Comparison of ENCODE assay signal across 1 cellular context in the genomic region with DNA sequence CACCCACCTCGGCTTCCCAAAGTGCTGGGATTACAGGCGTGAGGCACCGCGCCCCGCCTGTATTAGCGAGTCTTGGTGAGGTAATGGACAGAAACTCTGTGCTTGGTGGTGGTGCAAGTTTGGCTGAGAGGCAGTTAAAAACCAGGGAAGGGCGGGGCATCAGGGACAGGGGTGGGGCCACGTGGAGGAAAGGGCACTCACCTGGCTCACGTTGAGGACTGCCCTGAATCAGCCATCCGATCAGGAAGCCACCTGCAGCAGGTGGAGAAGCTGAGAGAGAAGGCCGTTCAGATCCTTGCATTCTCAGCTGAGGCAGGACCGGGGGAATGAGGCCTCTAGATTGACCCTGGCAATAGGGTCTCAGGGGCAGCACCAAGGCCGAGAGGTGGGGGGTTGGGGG.
TF ChIP-seq lines count a peak whose summit lies in the region.

No MANE protein-coding gene starts in this region.

TF ChIP-seq in K562, 482 proteins besides CTCF, POLR2A, EP300 and RAD21:
- TF ChIP-seq, protein P1, sequence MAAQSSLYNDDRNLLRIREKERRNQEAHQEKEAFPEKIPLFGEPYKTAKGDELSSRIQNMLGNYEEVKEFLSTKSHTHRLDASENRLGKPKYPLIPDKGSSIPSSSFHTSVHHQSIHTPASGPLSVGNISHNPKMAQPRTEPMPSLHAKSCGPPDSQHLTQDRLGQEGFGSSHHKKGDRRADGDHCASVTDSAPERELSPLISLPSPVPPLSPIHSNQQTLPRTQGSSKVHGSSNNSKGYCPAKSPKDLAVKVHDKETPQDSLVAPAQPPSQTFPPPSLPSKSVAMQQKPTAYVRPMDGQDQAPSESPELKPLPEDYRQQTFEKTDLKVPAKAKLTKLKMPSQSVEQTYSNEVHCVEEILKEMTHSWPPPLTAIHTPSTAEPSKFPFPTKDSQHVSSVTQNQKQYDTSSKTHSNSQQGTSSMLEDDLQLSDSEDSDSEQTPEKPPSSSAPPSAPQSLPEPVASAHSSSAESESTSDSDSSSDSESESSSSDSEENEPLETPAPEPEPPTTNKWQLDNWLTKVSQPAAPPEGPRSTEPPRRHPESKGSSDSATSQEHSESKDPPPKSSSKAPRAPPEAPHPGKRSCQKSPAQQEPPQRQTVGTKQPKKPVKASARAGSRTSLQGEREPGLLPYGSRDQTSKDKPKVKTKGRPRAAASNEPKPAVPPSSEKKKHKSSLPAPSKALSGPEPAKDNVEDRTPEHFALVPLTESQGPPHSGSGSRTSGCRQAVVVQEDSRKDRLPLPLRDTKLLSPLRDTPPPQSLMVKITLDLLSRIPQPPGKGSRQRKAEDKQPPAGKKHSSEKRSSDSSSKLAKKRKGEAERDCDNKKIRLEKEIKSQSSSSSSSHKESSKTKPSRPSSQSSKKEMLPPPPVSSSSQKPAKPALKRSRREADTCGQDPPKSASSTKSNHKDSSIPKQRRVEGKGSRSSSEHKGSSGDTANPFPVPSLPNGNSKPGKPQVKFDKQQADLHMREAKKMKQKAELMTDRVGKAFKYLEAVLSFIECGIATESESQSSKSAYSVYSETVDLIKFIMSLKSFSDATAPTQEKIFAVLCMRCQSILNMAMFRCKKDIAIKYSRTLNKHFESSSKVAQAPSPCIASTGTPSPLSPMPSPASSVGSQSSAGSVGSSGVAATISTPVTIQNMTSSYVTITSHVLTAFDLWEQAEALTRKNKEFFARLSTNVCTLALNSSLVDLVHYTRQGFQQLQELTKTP (IDR thresholded peaks at IDR 0.05; ENCODE audit: low read depth in 1 of 2, partially characterized antibody in 2 of 2) = no peak
- TF ChIP-seq ZNF316 (IDR thresholded peaks at IDR 0.05) = no peak
- no peak for TF ChIP-seq SREBF2 (CRISPR knock-in tag; IDR thresholded peaks at IDR 0.05)
- no peak for TF ChIP-seq MYNN (IDR thresholded peaks at IDR 0.05)
- no peak for TF ChIP-seq MYNN (CRISPR knock-in tag; IDR thresholded peaks at IDR 0.05)
- TF ChIP-seq, protein P2, sequence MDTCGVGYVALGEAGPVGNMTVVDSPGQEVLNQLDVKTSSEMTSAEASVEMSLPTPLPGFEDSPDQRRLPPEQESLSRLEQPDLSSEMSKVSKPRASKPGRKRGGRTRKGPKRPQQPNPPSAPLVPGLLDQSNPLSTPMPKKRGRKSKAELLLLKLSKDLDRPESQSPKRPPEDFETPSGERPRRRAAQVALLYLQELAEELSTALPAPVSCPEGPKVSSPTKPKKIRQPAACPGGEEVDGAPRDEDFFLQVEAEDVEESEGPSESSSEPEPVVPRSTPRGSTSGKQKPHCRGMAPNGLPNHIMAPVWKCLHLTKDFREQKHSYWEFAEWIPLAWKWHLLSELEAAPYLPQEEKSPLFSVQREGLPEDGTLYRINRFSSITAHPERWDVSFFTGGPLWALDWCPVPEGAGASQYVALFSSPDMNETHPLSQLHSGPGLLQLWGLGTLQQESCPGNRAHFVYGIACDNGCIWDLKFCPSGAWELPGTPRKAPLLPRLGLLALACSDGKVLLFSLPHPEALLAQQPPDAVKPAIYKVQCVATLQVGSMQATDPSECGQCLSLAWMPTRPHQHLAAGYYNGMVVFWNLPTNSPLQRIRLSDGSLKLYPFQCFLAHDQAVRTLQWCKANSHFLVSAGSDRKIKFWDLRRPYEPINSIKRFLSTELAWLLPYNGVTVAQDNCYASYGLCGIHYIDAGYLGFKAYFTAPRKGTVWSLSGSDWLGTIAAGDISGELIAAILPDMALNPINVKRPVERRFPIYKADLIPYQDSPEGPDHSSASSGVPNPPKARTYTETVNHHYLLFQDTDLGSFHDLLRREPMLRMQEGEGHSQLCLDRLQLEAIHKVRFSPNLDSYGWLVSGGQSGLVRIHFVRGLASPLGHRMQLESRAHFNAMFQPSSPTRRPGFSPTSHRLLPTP (IDR thresholded peaks at IDR 0.05; ENCODE audit: borderline replicate concordance, extremely low read depth, insufficient read length) = no peak
- TF ChIP-seq CXXC5 (CRISPR knock-in tag; IDR thresholded peaks at IDR 0.05) = no peak
- TF ChIP-seq SAFB (IDR thresholded peaks at IDR 0.05; ENCODE audit: borderline replicate concordance, low read depth, low read length) = no peak
- no peak for TF ChIP-seq POLR3G (IDR thresholded peaks at IDR 0.05; ENCODE audit: extremely low read depth, insufficient read length, insufficient replicate concordance)
- no peak for TF ChIP-seq SNRNP70 (optimal IDR thresholded peaks at IDR 0.05; ENCODE audit: low read depth, low read length)
- TF ChIP-seq HDGF (IDR thresholded peaks at IDR 0.05) = no peak
- TF ChIP-seq TEAD2 (tag; IDR thresholded peaks at IDR 0.05) = no peak
- no peak for TF ChIP-seq GABPB1 (CRISPR knock-in tag; IDR thresholded peaks at IDR 0.05)
- TF ChIP-seq ZNF778 (CRISPR knock-in tag; IDR thresholded peaks at IDR 0.05) = no peak
- TF ChIP-seq ZNF311 (CRISPR knock-in tag; IDR thresholded peaks at IDR 0.05) = no peak
